Comparison of ENCODE assay signal across 35 cellular contexts in genomic region chr3:110644203-110644602, GRCh38.
"Had no signal": no experiment of that assay in that cellular context is flagged by ENCODE, and none has a peak within 500 bp of the region (broad histone marks: within the 10 kb centered on the region; RNA-seq: fewer than 3 reads in every experiment).

No MANE protein-coding gene starts in this region.

- H3K9me3 ChIP-seq: ascending aorta had no signal

- H3K27me3 ChIP-seq: ascending aorta, cardiac muscle cell had no signal

- H3K4me1 Mint-ChIP-seq: activated B cell treated with CpG ODN at 0.5 μM for 24 hours; activated CD4-positive, alpha-beta memory T cell treated with anti-CD3 and anti-CD28 coated beads, Interleukin-2, amount 10 ng/mL, durations not matched to agents 7 days and 5 days; activated CD4-positive, alpha-beta T cell treated with anti-CD3 and anti-CD28 coated beads, Interleukin-2, amount 10 ng/mL, durations not matched to agents 24 days and 14 days; activated CD8-positive, alpha-beta memory T cell treated with anti-CD3 and anti-CD28 coated beads, Interleukin-2, amount 10 ng/mL, durations not matched to agents 7 days and 5 days; activated naive CD4-positive, alpha-beta T cell treated with anti-CD3 and anti-CD28 coated beads, Interleukin-2, amount 10 ng/mL, durations not matched to agents 7 days and 5 days; activated naive CD4-positive, alpha-beta T cell treated with anti-CD3 and anti-CD28 coated beads, Interleukin-2, amount 50 U/mL, for 24 hours; activated naive CD8-positive, alpha-beta T cell treated with anti-CD3 and anti-CD28 coated beads, Interleukin-2, amount 10 ng/mL, durations not matched to agents 7 days and 5 days; activated naive CD8-positive, alpha-beta T cell treated with anti-CD3 and anti-CD28 coated beads, Interleukin-2, amount 50 U/mL, for 24 hours; brain; central memory CD8-positive, alpha-beta T cell had no signal

- H3K27ac ChIP-seq: ascending aorta, cardiac muscle cell, VCaP had no signal

- H3K9me3 Mint-ChIP-seq: activated B cell treated with CpG ODN at 0.5 μM for 24 hours; activated CD4-positive, alpha-beta memory T cell treated with anti-CD3 and anti-CD28 coated beads, Interleukin-2, amount 10 ng/mL, durations not matched to agents 7 days and 5 days; activated CD4-positive, alpha-beta T cell treated with anti-CD3 and anti-CD28 coated beads, Interleukin-2, amount 10 ng/mL, durations not matched to agents 24 days and 14 days; activated naive CD4-positive, alpha-beta T cell treated with anti-CD3 and anti-CD28 coated beads, Interleukin-2, amount 10 ng/mL, durations not matched to agents 7 days and 5 days; activated naive CD4-positive, alpha-beta T cell treated with anti-CD3 and anti-CD28 coated beads, Interleukin-2, amount 50 U/mL, for 24 hours; activated naive CD8-positive, alpha-beta T cell treated with anti-CD3 and anti-CD28 coated beads, Interleukin-2, amount 10 ng/mL, durations not matched to agents 7 days and 5 days; activated naive CD8-positive, alpha-beta T cell treated with anti-CD3 and anti-CD28 coated beads, Interleukin-2, amount 50 U/mL, for 24 hours; activated T-cell treated with anti-CD3 and anti-CD28 coated beads, Interleukin-2, amount 50 U/mL, for 24 hours; central memory CD8-positive, alpha-beta T cell; T-helper 1 cell treated with Interleukin-12 subunit alpha and Interleukin-12 subunit beta and Interleukin-4 antibody, amounts not matched to agents 30 μg/mL and 1 μg/mL, for 36 hours; T-helper 2 cell treated with Interferon-gamma antibody and Interleukin-4, amounts not matched to agents 5 μg/mL and 100 μg/mL, for 36 hours had no signal

- H3K27ac Mint-ChIP-seq: activated B cell treated with CpG ODN at 0.5 μM for 24 hours; activated CD4-positive, alpha-beta memory T cell treated with anti-CD3 and anti-CD28 coated beads, Interleukin-2, amount 10 ng/mL, durations not matched to agents 7 days and 5 days; activated CD4-positive, alpha-beta T cell treated with anti-CD3 and anti-CD28 coated beads, Interleukin-2, amount 10 ng/mL, durations not matched to agents 24 days and 14 days; activated CD8-positive, alpha-beta memory T cell treated with anti-CD3 and anti-CD28 coated beads, Interleukin-2, amount 10 ng/mL, durations not matched to agents 7 days and 5 days; activated CD8-positive, alpha-beta T cell treated with anti-CD3 and anti-CD28 coated beads, Interleukin-2, amount 10 ng/mL, durations not matched to agents 7 days and 5 days; activated naive CD4-positive, alpha-beta T cell treated with anti-CD3 and anti-CD28 coated beads, Interleukin-2, amount 10 ng/mL, durations not matched to agents 7 days and 5 days; activated naive CD4-positive, alpha-beta T cell treated with anti-CD3 and anti-CD28 coated beads, Interleukin-2, amount 50 U/mL, for 24 hours; activated naive CD8-positive, alpha-beta T cell; activated naive CD8-positive, alpha-beta T cell treated with anti-CD3 and anti-CD28 coated beads, Interleukin-2, amount 10 ng/mL, durations not matched to agents 7 days and 5 days; activated naive CD8-positive, alpha-beta T cell treated with anti-CD3 and anti-CD28 coated beads, Interleukin-2, amount 50 U/mL, for 24 hours; activated T-cell treated with anti-CD3 and anti-CD28 coated beads, Interleukin-2, amount 50 U/mL, for 24 hours; brain; T-helper 1 cell treated with Interleukin-12 subunit alpha and Interleukin-12 subunit beta and Interleukin-4 antibody, amounts not matched to agents 30 μg/mL and 1 μg/mL, for 36 hours; T-helper 2 cell treated with Interferon-gamma antibody and Interleukin-4, amounts not matched to agents 5 μg/mL and 100 μg/mL, for 36 hours had no signal

- H3K36me3 ChIP-seq: ascending aorta, cardiac muscle cell had no signal

- H3K4me1 ChIP-seq: ascending aorta had no signal

- H3K4me3 ChIP-seq: ascending aorta, cardiac muscle cell had no signal

- H3K36me3 Mint-ChIP-seq: activated CD8-positive, alpha-beta memory T cell treated with anti-CD3 and anti-CD28 coated beads, Interleukin-2, amount 10 ng/mL, durations not matched to agents 7 days and 5 days; activated naive CD4-positive, alpha-beta T cell treated with anti-CD3 and anti-CD28 coated beads, Interleukin-2, amount 10 ng/mL, durations not matched to agents 7 days and 5 days; activated naive CD4-positive, alpha-beta T cell treated with anti-CD3 and anti-CD28 coated beads, Interleukin-2, amount 50 U/mL, for 24 hours; activated naive CD8-positive, alpha-beta T cell; activated naive CD8-positive, alpha-beta T cell treated with anti-CD3 and anti-CD28 coated beads, Interleukin-2, amount 10 ng/mL, durations not matched to agents 7 days and 5 days; brain had no signal

- ATAC-seq: activated CD8-positive, alpha-beta memory T cell treated with anti-CD3 and anti-CD28 coated beads, Interleukin-2, amount 10 ng/mL, durations not matched to agents 7 days and 5 days; activated CD8-positive, alpha-beta T cell treated with anti-CD3 and anti-CD28 coated beads, Interleukin-2, amount 10 ng/mL, durations not matched to agents 7 days and 5 days; activated naive CD8-positive, alpha-beta T cell treated with anti-CD3 and anti-CD28 coated beads, Interleukin-2, amount 50 U/mL, for 24 hours had no signal

- H3K27me3 Mint-ChIP-seq: activated B cell treated with CpG ODN at 0.5 μM for 24 hours; activated CD4-positive, alpha-beta memory T cell treated with anti-CD3 and anti-CD28 coated beads, Interleukin-2, amount 10 ng/mL, durations not matched to agents 7 days and 5 days; activated CD4-positive, alpha-beta T cell treated with anti-CD3 and anti-CD28 coated beads, Interleukin-2, amount 10 ng/mL, durations not matched to agents 24 days and 14 days; activated CD8-positive, alpha-beta memory T cell treated with anti-CD3 and anti-CD28 coated beads, Interleukin-2, amount 10 ng/mL, durations not matched to agents 7 days and 5 days; activated naive CD4-positive, alpha-beta T cell treated with anti-CD3 and anti-CD28 coated beads, Interleukin-2, amount 10 ng/mL, durations not matched to agents 7 days and 5 days; activated naive CD8-positive, alpha-beta T cell; activated naive CD8-positive, alpha-beta T cell treated with anti-CD3 and anti-CD28 coated beads, Interleukin-2, amount 10 ng/mL, durations not matched to agents 7 days and 5 days; activated naive CD8-positive, alpha-beta T cell treated with anti-CD3 and anti-CD28 coated beads, Interleukin-2, amount 50 U/mL, for 24 hours; brain; central memory CD8-positive, alpha-beta T cell had no signal

- DNase-seq: activated B cell treated with CpG ODN at 0.5 μM for 24 hours; activated CD4-positive, alpha-beta memory T cell treated with anti-CD3 and anti-CD28 coated beads, Interleukin-2, amount 10 ng/mL, durations not matched to agents 7 days and 5 days; activated CD4-positive, alpha-beta T cell treated with anti-CD3 and anti-CD28 coated beads for 4 hours; activated CD4-positive, alpha-beta T cell treated with anti-CD3 and anti-CD28 coated beads, Interleukin-2, amount 10 ng/mL, durations not matched to agents 24 days and 14 days; activated CD4-positive, alpha-beta T cell treated with anti-CD3 and anti-CD28 coated beads, Interleukin-2, amount 50 U/mL, for 48 hours; activated CD4-positive, CD25-positive, alpha-beta regulatory T cell treated with anti-CD3 and anti-CD28 coated beads, Interleukin-2, amount 50 U/mL, for 72 hours; activated CD8-positive, alpha-beta memory T cell treated with anti-CD3 and anti-CD28 coated beads for 24 hours; activated CD8-positive, alpha-beta memory T cell treated with anti-CD3 and anti-CD28 coated beads, Interleukin-2, amount 10 ng/mL, durations not matched to agents 7 days and 5 days; activated CD8-positive, alpha-beta memory T cell treated with anti-CD3 and anti-CD28 coated beads, Interleukin-2, amount 50 U/mL, for 48 hours; activated CD8-positive, alpha-beta T cell treated with anti-CD3 and anti-CD28 coated beads, Interleukin-2, amount 10 ng/mL, durations not matched to agents 7 days and 5 days; activated gamma-delta T cell; activated naive CD4-positive, alpha-beta T cell treated with anti-CD3 and anti-CD28 coated beads, Interleukin-2, amount 10 ng/mL, durations not matched to agents 7 days and 5 days; activated naive CD4-positive, alpha-beta T cell treated with Interleukin-2 at 50 U/mL for 16 hours; activated naive CD8-positive, alpha-beta T cell treated with anti-CD3 and anti-CD28 coated beads, Interleukin-2, amount 10 ng/mL, durations not matched to agents 7 days and 5 days; activated naive CD8-positive, alpha-beta T cell treated with anti-CD3 and anti-CD28 coated beads, Interleukin-2, amount 50 U/mL, for 24 hours; activated T-cell treated with anti-CD3 and anti-CD28 coated beads, Interleukin-2, amount 50 U/mL, for 24 hours; activated T-cell treated with anti-CD3 and anti-CD28 coated beads, Interleukin-2, amount 50 U/mL, for 48 hours; amygdala; anterior cingulate cortex; caudate nucleus; cerebellar nuclear complex; T-helper 1 cell; T-helper 2 cell; T-helper 9 cell had no signal

- FAIRE-seq: bronchial epithelial cell, TTC549 had no signal

- H3K4me3 Mint-ChIP-seq: activated B cell treated with CpG ODN at 0.5 μM for 24 hours; activated CD4-positive, alpha-beta memory T cell treated with anti-CD3 and anti-CD28 coated beads, Interleukin-2, amount 10 ng/mL, durations not matched to agents 7 days and 5 days; activated CD4-positive, alpha-beta T cell treated with anti-CD3 and anti-CD28 coated beads, Interleukin-2, amount 10 ng/mL, durations not matched to agents 24 days and 14 days; activated CD8-positive, alpha-beta memory T cell treated with anti-CD3 and anti-CD28 coated beads, Interleukin-2, amount 10 ng/mL, durations not matched to agents 7 days and 5 days; activated CD8-positive, alpha-beta T cell treated with anti-CD3 and anti-CD28 coated beads, Interleukin-2, amount 10 ng/mL, durations not matched to agents 7 days and 5 days; activated naive CD4-positive, alpha-beta T cell treated with anti-CD3 and anti-CD28 coated beads, Interleukin-2, amount 10 ng/mL, durations not matched to agents 7 days and 5 days; activated naive CD4-positive, alpha-beta T cell treated with anti-CD3 and anti-CD28 coated beads, Interleukin-2, amount 50 U/mL, for 24 hours; activated naive CD8-positive, alpha-beta T cell; activated naive CD8-positive, alpha-beta T cell treated with anti-CD3 and anti-CD28 coated beads, Interleukin-2, amount 10 ng/mL, durations not matched to agents 7 days and 5 days; activated naive CD8-positive, alpha-beta T cell treated with anti-CD3 and anti-CD28 coated beads, Interleukin-2, amount 50 U/mL, for 24 hours; activated T-cell treated with anti-CD3 and anti-CD28 coated beads, Interleukin-2, amount 50 U/mL, for 24 hours; brain; central memory CD8-positive, alpha-beta T cell; T-helper 1 cell treated with Interleukin-12 subunit alpha and Interleukin-12 subunit beta and Interleukin-4 antibody, amounts not matched to agents 30 μg/mL and 1 μg/mL, for 36 hours; T-helper 2 cell treated with Interferon-gamma antibody and Interleukin-4, amounts not matched to agents 5 μg/mL and 100 μg/mL, for 36 hours had no signal
